14 cellular contexts compared by ENCODE assay signal in the genomic region with DNA sequence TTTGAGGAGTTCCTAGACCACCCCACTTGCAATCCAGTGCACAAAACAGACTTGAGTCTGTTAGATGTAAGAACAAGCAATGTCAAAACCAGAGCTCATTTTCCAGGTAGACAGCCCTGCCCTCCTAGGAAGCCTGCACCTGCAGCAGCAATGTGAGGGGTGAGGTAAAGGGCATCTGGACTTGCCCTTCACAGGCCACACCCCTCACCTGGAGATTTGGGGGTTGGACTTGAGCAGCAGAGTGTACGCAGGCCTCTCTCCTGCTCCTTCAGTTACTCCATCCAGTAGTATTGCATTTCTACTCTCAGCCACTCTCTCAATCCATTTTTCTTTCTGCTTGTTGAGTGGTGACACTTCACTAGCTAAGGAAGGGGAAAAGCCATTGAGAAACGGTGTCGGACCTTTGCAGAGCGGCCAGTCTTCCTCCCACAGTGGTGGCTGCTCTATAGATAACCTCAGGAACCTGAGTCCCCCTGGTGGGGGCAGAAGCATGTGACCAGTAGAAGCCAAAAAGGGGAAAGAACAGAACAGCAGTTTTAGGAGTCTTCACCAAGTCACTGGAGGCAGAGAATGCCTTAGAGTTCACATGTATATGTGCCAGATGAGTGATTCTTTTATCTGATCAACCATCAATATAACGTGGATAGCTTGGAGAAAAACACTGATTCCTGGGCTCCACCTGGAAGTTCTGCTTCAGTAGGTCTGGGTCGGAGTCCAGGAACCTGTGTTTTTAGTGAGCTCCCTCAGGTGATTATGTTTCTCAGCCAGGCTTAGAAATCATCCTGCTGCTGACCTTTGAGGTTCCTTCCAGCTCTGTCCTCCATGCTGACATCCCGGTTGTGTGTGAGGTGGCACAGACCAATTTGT. TPM values are rescaled to one million over a fixed set of nuclear protein-coding genes. Genes with fewer than 3 reads are reported as not detected.
DNase-seq lines count a peak whose midpoint lies in the region; ATAC-seq and TF ChIP-seq lines count a peak whose summit lies in the region.
"Had no signal": no experiment of that assay in that cellular context is flagged by ENCODE, and none has a peak within 500 bp of the region (broad histone marks: within the 10 kb centered on the region; RNA-seq: fewer than 3 reads in every experiment).

No MANE protein-coding gene starts in this region.

- ATAC-seq in GM19351 (IDR thresholded peaks at IDR 0.05; ENCODE audit: unreplicated experiment): no peak
- ATAC-seq: activated T-helper 17 cell treated with anti-CD3 and anti-CD28 coated beads, Interleukin-2, amount 50 U/mL, for 72 hours; gastroesophageal sphincter; stimulated activated naive B cell treated with anti-CD40 and anti-IgM and Interleukin-4, amounts not matched to agents 10 μg/mL and 1 μg/mL and 100 μg/mL, for 72 hours had no signal

- WGBS in GM23248 (ENCODE audit: low coverage in 1 of 2, low lambda C conversion rate in 2 of 2, missing lambda C conversion rate in 2 of 2), 2 experiments: 96 to 98% methylated on average over 7 of the region's 7 CpGs

- TF ChIP-seq CTCF in progenitor cell of endocrine pancreas (IDR thresholded peaks at IDR 0.05; ENCODE audit: unreplicated experiment): peak; percentile 54

- H3K4me3 ChIP-seq in GM23248: no peak overlapping the region
- H3K4me3 ChIP-seq: gastroesophageal sphincter, PC-9 had no signal

- no peaks in the 10 kb centered on the region for H3K27me3 ChIP-seq in GM23248 (replicated peaks; ENCODE audit: insufficient read depth)
- H3K27me3 ChIP-seq: gastroesophageal sphincter had no signal

- no peaks in the 10 kb centered on the region for H3K4me1 ChIP-seq in GM23248 (ENCODE audit: insufficient read depth)
- H3K4me1 ChIP-seq: gastroesophageal sphincter had no signal

- no peaks in the 10 kb centered on the region for H3K9me3 Mint-ChIP-seq in progenitor cell of endocrine pancreas (ENCODE audit: low read depth)
- H3K9me3 Mint-ChIP-seq: activated CD4-positive, alpha-beta T cell treated with anti-CD3 and anti-CD28 coated beads, Interleukin-2, amount 10 ng/mL, durations not matched to agents 7 days and 5 days; activated T-helper 17 cell treated with anti-CD3 and anti-CD28 coated beads, Interleukin-2, amount 50 U/mL, for 72 hours; stimulated activated naive B cell treated with anti-CD40 and anti-IgM and Interleukin-4, amounts not matched to agents 10 μg/mL and 1 μg/mL and 100 μg/mL, for 72 hours had no signal

- 0 out of 2 replicates have a peak, but pooled peaks cover 3% of the 10 kb centered on the region for H4K20me1 ChIP-seq in GM23248 (ENCODE audit: insufficient read depth)

- H3K4me2 ChIP-seq in GM23248 (ENCODE audit: unreplicated experiment): no peak overlapping the region
- H3K4me2 ChIP-seq: PC-9 had no signal

- in situ Hi-C loops in GM23248 (cut with MboI): no loop called here

- peak overlapping the region; percentile 60 for H3K27ac Mint-ChIP-seq in progenitor cell of endocrine pancreas
- H3K27ac Mint-ChIP-seq: activated CD4-positive, alpha-beta T cell treated with anti-CD3 and anti-CD28 coated beads, Interleukin-2, amount 10 ng/mL, durations not matched to agents 7 days and 5 days; activated T-helper 17 cell treated with anti-CD3 and anti-CD28 coated beads, Interleukin-2, amount 50 U/mL, for 72 hours; stimulated activated naive B cell treated with anti-CD40 and anti-IgM and Interleukin-4, amounts not matched to agents 10 μg/mL and 1 μg/mL and 100 μg/mL, for 72 hours had no signal

- H3K36me3 ChIP-seq in GM23248 (ENCODE audit: low read depth): peaks cover 34% of the 10 kb centered on the region

- no peak overlapping the region for H3K27ac ChIP-seq in GM23248
- H3K27ac ChIP-seq: gastroesophageal sphincter, PC-9 had no signal

- peak; percentile 28 for DNase-seq in ELR (ENCODE audit: low read depth)
- DNase-seq in NCI-H187 treated with DMSO at 0.1 percent for 48 hours (lab: John Stamatoyannopoulos, UW): peak; percentile 41
- DNase-seq in dermis blood vessel endothelial cell: peak; percentile 17
- no peak for DNase-seq in progenitor cell of endocrine pancreas (ENCODE audit: low spot score, unreplicated experiment)
- DNase-seq in NCI-H2107 (lab: John Stamatoyannopoulos, UW): no peak
- no peak for DNase-seq in GM23248
- DNase-seq: activated CD4-positive, alpha-beta T cell treated with anti-CD3 and anti-CD28 coated beads, Interleukin-2, amount 10 ng/mL, durations not matched to agents 7 days and 5 days; effector CD8-positive, alpha-beta T cell; PC-9; stimulated activated CD4-positive, alpha-beta T cell treated with anti-CD3 and anti-CD28 coated beads, Interleukin-4, amount 100 ng/mL, for 24 hours; stimulated activated naive B cell treated with anti-CD40 and anti-IgM and Interleukin-4, amounts not matched to agents 10 μg/mL and 1 μg/mL and 100 μg/mL, for 72 hours had no signal

- no peak overlapping the region for H3K9ac ChIP-seq in GM23248

- H3K4me3 Mint-ChIP-seq in progenitor cell of endocrine pancreas (ENCODE audit: low read depth): no peak overlapping the region
- H3K4me3 Mint-ChIP-seq: activated CD4-positive, alpha-beta T cell treated with anti-CD3 and anti-CD28 coated beads, Interleukin-2, amount 10 ng/mL, durations not matched to agents 7 days and 5 days; activated T-helper 17 cell treated with anti-CD3 and anti-CD28 coated beads, Interleukin-2, amount 50 U/mL, for 72 hours; stimulated activated naive B cell treated with anti-CD40 and anti-IgM and Interleukin-4, amounts not matched to agents 10 μg/mL and 1 μg/mL and 100 μg/mL, for 72 hours had no signal

- peaks cover 47% of the 10 kb centered on the region for H3K79me2 ChIP-seq in GM23248 (ENCODE audit: insufficient read depth)

- no peak overlapping the region for H2AFZ ChIP-seq in GM23248
- H2AFZ ChIP-seq: PC-9 had no signal

- H3K4me1 Mint-ChIP-seq in progenitor cell of endocrine pancreas (ENCODE audit: low read depth): peaks cover 18% of the 10 kb centered on the region
- H3K4me1 Mint-ChIP-seq: activated CD4-positive, alpha-beta T cell treated with anti-CD3 and anti-CD28 coated beads, Interleukin-2, amount 10 ng/mL, durations not matched to agents 7 days and 5 days; activated T-helper 17 cell treated with anti-CD3 and anti-CD28 coated beads, Interleukin-2, amount 50 U/mL, for 72 hours had no signal

- no peaks in the 10 kb centered on the region for H3K9me2 ChIP-seq in GM23248 (ENCODE audit: insufficient read depth)

- H3K36me3 Mint-ChIP-seq in progenitor cell of endocrine pancreas (ENCODE audit: insufficient read depth): peaks cover 15% of the 10 kb centered on the region

- H3K27me3 Mint-ChIP-seq in progenitor cell of endocrine pancreas: no peaks in the 10 kb centered on the region
- H3K27me3 Mint-ChIP-seq: activated CD4-positive, alpha-beta T cell treated with anti-CD3 and anti-CD28 coated beads, Interleukin-2, amount 10 ng/mL, durations not matched to agents 7 days and 5 days; activated T-helper 17 cell treated with anti-CD3 and anti-CD28 coated beads, Interleukin-2, amount 50 U/mL, for 72 hours; stimulated activated naive B cell treated with anti-CD40 and anti-IgM and Interleukin-4, amounts not matched to agents 10 μg/mL and 1 μg/mL and 100 μg/mL, for 72 hours had no signal

- H3F3A ChIP-seq in GM23248 (ENCODE audit: insufficient read depth): no peaks in the 10 kb centered on the region

- H3K9me3 ChIP-seq in GM23248 (ENCODE audit: low read depth): no peaks in the 10 kb centered on the region
- H3K9me3 ChIP-seq: gastroesophageal sphincter had no signal

RNA-seq across cellular contexts. Expression of a gene that starts 28.0 kb away (rescaled TPM):
- total RNA-seq in dermis blood vessel endothelial cell: 67.7 and 87.8 TPM in 2 replicates
- total RNA-seq in progenitor cell of endocrine pancreas: 22.9 and 24.6 TPM in 2 replicates
- total RNA-seq in GM23248 (2014; rRNA removed; shearing (Covaris generic)): 30.6 and 31.1 TPM in 2 replicates
- polyA plus RNA-seq in GM23248 (2016; fragmentation: Nextera tagmentation; extraction: Ambion mirVana): 7.0 TPM in 2 replicates

Comparison
In these comparisons a context has a peak if more than half of its experiments do, and no peak if none do; other contexts are left out.
1. DNase-seq: peak in ELR (single experiment), NCI-H187 treated with DMSO at 0.1 percent for 48 hours (single experiment) and dermis blood vessel endothelial cell (single experiment); none in progenitor cell of endocrine pancreas (single experiment), NCI-H2107 (single experiment) and GM23248 (single experiment).